1 cellular context compared by ENCODE assay signal in the genomic region with DNA sequence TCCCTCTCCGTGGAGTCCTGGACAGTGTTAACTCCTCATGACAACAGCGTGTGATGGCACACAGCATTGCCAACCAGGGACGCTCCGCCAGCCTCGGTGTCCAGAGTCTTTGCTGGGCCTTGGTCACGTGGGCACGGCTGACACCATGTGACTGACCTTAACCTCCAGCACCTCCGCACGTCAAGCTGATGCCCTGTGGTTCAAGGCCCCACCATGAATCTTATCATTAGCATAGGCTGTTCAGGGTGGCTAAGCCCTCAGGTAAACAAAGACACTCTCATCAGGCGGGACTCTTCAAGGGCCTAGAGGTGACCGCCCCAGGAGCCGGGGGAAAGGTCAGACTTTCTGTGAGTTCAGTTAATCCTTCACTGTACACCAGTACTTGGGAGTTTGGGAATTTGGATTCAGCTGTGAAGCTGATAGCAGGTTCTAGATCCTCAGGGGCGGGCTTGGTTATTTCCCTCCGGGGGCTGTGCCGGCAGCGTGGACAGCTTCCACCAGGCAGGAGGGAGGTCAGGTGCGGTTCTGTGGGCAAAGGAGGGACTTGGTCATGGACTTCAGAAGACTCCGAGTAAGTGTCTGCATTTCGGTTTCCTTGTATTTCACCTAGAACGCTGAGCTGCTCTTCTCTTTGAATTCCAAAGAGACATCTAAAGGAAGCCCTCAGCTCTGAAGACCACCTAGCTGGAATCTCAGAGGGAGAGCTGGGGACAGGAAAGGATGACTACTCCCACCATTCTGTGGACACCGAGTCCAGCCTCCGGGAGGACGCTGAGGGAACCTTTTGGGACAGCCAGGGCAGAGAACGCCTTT.
TF ChIP-seq lines count a peak whose summit lies in the region.

No MANE protein-coding gene starts in this region.

TF ChIP-seq in HepG2, 621 proteins besides CTCF, POLR2A, EP300 and RAD21 (continued from another document and continues in another):
- TF ChIP-seq, protein P1, sequence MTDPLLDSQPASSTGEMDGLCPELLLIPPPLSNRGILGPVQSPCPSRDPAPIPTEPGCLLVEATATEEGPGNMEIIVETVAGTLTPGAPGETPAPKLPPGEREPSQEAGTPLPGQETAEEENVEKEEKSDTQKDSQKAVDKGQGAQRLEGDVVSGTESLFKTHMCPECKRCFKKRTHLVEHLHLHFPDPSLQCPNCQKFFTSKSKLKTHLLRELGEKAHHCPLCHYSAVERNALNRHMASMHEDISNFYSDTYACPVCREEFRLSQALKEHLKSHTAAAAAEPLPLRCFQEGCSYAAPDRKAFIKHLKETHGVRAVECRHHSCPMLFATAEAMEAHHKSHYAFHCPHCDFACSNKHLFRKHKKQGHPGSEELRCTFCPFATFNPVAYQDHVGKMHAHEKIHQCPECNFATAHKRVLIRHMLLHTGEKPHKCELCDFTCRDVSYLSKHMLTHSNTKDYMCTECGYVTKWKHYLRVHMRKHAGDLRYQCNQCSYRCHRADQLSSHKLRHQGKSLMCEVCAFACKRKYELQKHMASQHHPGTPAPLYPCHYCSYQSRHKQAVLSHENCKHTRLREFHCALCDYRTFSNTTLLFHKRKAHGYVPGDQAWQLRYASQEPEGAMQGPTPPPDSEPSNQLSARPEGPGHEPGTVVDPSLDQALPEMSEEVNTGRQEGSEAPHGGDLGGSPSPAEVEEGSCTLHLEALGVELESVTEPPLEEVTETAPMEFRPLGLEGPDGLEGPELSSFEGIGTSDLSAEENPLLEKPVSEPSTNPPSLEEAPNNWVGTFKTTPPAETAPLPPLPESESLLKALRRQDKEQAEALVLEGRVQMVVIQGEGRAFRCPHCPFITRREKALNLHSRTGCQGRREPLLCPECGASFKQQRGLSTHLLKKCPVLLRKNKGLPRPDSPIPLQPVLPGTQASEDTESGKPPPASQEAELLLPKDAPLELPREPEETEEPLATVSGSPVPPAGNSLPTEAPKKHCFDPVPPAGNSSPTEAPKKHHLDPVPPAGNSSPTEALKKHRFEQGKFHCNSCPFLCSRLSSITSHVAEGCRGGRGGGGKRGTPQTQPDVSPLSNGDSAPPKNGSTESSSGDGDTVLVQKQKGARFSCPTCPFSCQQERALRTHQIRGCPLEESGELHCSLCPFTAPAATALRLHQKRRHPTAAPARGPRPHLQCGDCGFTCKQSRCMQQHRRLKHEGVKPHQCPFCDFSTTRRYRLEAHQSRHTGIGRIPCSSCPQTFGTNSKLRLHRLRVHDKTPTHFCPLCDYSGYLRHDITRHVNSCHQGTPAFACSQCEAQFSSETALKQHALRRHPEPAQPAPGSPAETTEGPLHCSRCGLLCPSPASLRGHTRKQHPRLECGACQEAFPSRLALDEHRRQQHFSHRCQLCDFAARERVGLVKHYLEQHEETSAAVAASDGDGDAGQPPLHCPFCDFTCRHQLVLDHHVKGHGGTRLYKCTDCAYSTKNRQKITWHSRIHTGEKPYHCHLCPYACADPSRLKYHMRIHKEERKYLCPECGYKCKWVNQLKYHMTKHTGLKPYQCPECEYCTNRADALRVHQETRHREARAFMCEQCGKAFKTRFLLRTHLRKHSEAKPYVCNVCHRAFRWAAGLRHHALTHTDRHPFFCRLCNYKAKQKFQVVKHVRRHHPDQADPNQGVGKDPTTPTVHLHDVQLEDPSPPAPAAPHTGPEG (CRISPR knock-in tag; IDR thresholded peaks at IDR 0.05) = peak; percentile 89
- peak; percentile 83 for TF ChIP-seq TEAD3 (CRISPR knock-in tag; optimal IDR thresholded peaks at IDR 0.05; ENCODE audit: borderline replicate concordance)
- peak; percentile 94; the same call in 1 of the 2 replicates for TF ChIP-seq ZNF383 (CRISPR knock-in tag; IDR thresholded peaks at IDR 0.05; ENCODE audit: borderline replicate concordance)
- TF ChIP-seq KAT2B (IDR thresholded peaks at IDR 0.05; ENCODE audit: borderline replicate concordance, low read depth, low read length) = no peak
- TF ChIP-seq, protein P2, sequence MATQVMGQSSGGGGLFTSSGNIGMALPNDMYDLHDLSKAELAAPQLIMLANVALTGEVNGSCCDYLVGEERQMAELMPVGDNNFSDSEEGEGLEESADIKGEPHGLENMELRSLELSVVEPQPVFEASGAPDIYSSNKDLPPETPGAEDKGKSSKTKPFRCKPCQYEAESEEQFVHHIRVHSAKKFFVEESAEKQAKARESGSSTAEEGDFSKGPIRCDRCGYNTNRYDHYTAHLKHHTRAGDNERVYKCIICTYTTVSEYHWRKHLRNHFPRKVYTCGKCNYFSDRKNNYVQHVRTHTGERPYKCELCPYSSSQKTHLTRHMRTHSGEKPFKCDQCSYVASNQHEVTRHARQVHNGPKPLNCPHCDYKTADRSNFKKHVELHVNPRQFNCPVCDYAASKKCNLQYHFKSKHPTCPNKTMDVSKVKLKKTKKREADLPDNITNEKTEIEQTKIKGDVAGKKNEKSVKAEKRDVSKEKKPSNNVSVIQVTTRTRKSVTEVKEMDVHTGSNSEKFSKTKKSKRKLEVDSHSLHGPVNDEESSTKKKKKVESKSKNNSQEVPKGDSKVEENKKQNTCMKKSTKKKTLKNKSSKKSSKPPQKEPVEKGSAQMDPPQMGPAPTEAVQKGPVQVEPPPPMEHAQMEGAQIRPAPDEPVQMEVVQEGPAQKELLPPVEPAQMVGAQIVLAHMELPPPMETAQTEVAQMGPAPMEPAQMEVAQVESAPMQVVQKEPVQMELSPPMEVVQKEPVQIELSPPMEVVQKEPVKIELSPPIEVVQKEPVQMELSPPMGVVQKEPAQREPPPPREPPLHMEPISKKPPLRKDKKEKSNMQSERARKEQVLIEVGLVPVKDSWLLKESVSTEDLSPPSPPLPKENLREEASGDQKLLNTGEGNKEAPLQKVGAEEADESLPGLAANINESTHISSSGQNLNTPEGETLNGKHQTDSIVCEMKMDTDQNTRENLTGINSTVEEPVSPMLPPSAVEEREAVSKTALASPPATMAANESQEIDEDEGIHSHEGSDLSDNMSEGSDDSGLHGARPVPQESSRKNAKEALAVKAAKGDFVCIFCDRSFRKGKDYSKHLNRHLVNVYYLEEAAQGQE (IDR thresholded peaks at IDR 0.05; ENCODE audit: borderline replicate concordance in 1 of 2, low read depth in 1 of 2, low read length in 2 of 2) = peak in 1 of 2 experiments; percentile 83; a peak in 2 of 4 replicates
- TF ChIP-seq RFX1 (IDR thresholded peaks at IDR 0.05) = no peak; the same call in 1 of the 2 replicates
- TF ChIP-seq, protein P3, sequence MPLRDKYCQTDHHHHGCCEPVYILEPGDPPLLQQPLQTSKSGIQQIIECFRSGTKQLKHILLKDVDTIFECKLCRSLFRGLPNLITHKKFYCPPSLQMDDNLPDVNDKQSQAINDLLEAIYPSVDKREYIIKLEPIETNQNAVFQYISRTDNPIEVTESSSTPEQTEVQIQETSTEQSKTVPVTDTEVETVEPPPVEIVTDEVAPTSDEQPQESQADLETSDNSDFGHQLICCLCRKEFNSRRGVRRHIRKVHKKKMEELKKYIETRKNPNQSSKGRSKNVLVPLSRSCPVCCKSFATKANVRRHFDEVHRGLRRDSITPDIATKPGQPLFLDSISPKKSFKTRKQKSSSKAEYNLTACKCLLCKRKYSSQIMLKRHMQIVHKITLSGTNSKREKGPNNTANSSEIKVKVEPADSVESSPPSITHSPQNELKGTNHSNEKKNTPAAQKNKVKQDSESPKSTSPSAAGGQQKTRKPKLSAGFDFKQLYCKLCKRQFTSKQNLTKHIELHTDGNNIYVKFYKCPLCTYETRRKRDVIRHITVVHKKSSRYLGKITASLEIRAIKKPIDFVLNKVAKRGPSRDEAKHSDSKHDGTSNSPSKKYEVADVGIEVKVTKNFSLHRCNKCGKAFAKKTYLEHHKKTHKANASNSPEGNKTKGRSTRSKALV (CRISPR knock-in tag; IDR thresholded peaks at IDR 0.05) = no peak; the same call in 1 of the 2 replicates
- 0 out of 2 replicates have a peak, but pooled peaks have one; percentile 10 for TF ChIP-seq ZC3H13 (CRISPR knock-in tag; IDR thresholded peaks at IDR 0.05)
- TF ChIP-seq IRX3 (CRISPR knock-in tag; IDR thresholded peaks at IDR 0.05; ENCODE audit: borderline replicate concordance, low read depth) = peak; percentile 99
- peak; percentile 32; the same call in 1 of the 2 replicates for TF ChIP-seq ZNF235 (CRISPR knock-in tag; IDR thresholded peaks at IDR 0.05; ENCODE audit: borderline replicate concordance)
- TF ChIP-seq, protein P4, sequence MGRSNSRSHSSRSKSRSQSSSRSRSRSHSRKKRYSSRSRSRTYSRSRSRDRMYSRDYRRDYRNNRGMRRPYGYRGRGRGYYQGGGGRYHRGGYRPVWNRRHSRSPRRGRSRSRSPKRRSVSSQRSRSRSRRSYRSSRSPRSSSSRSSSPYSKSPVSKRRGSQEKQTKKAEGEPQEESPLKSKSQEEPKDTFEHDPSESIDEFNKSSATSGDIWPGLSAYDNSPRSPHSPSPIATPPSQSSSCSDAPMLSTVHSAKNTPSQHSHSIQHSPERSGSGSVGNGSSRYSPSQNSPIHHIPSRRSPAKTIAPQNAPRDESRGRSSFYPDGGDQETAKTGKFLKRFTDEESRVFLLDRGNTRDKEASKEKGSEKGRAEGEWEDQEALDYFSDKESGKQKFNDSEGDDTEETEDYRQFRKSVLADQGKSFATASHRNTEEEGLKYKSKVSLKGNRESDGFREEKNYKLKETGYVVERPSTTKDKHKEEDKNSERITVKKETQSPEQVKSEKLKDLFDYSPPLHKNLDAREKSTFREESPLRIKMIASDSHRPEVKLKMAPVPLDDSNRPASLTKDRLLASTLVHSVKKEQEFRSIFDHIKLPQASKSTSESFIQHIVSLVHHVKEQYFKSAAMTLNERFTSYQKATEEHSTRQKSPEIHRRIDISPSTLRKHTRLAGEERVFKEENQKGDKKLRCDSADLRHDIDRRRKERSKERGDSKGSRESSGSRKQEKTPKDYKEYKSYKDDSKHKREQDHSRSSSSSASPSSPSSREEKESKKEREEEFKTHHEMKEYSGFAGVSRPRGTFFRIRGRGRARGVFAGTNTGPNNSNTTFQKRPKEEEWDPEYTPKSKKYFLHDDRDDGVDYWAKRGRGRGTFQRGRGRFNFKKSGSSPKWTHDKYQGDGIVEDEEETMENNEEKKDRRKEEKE (IDR thresholded peaks at IDR 0.05) = no peak
- TF ChIP-seq SP4 (CRISPR knock-in tag; IDR thresholded peaks at IDR 0.05) = peak; percentile 92
- TF ChIP-seq MATR3 (CRISPR knock-in tag; IDR thresholded peaks at IDR 0.05) = no peak
- peak; percentile 68; the same call in 1 of the 2 replicates for TF ChIP-seq ZNF121 (CRISPR knock-in tag; IDR thresholded peaks at IDR 0.05)
- no peak; the same call in 1 of the 2 replicates for TF ChIP-seq SATB2 (CRISPR knock-in tag; IDR thresholded peaks at IDR 0.05)
- peak; percentile 88 for TF ChIP-seq KDM2A (CRISPR knock-in tag; IDR thresholded peaks at IDR 0.05; ENCODE audit: borderline replicate concordance, low read depth)
- no peak for TF ChIP-seq NBN (conservative IDR thresholded peaks at IDR 0.05)
- TF ChIP-seq IKZF1 (IDR thresholded peaks at IDR 0.05) = no peak
- peak; percentile 92 for TF ChIP-seq FOXC1 (CRISPR knock-in tag; IDR thresholded peaks at IDR 0.05; ENCODE audit: borderline replicate concordance)
- TF ChIP-seq MTA3 (CRISPR knock-in tag; IDR thresholded peaks at IDR 0.05) = no peak
- no peak for TF ChIP-seq HNRNPK (IDR thresholded peaks at IDR 0.05; ENCODE audit: low read depth, low read length, poor library complexity, severe bottlenecking)
- no peak for TF ChIP-seq CBX2 (IDR thresholded peaks at IDR 0.05; ENCODE audit: low read depth, low read length)
- TF ChIP-seq CBX2 (CRISPR knock-in tag; IDR thresholded peaks at IDR 0.05; ENCODE audit: low read depth) = peak; percentile 82; the same call in 1 of the 2 replicates
- TF ChIP-seq, protein P5, sequence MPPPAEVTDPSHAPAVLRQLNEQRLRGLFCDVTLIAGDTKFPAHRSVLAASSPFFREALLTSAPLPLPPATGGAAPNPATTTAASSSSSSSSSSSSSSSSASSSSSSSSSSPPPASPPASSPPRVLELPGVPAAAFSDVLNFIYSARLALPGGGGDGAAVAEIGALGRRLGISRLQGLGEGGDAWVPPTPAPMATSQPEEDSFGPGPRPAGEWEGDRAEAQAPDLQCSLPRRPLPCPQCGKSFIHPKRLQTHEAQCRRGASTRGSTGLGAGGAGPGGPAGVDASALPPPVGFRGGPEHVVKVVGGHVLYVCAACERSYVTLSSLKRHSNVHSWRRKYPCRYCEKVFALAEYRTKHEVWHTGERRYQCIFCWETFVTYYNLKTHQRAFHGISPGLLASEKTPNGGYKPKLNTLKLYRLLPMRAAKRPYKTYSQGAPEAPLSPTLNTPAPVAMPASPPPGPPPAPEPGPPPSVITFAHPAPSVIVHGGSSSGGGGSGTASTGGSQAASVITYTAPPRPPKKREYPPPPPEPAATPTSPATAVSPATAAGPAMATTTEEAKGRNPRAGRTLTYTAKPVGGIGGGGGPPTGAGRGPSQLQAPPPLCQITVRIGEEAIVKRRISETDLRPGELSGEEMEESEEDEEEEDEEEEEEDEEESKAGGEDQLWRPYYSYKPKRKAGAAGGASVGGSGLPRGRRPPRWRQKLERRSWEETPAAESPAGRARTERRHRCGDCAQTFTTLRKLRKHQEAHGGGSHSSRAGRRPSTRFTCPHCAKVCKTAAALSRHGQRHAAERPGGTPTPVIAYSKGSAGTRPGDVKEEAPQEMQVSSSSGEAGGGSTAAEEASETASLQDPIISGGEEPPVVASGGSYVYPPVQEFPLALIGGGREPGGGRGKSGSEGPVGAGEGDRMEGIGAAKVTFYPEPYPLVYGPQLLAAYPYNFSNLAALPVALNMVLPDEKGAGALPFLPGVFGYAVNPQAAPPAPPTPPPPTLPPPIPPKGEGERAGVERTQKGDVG (CRISPR knock-in tag; IDR thresholded peaks at IDR 0.05; ENCODE audit: borderline replicate concordance) = peak; percentile 100
- TF ChIP-seq ZNF343 (CRISPR knock-in tag; IDR thresholded peaks at IDR 0.05) = peak; percentile 98
- peak; percentile 94 for TF ChIP-seq ETV6 (CRISPR knock-in tag; conservative IDR thresholded peaks at IDR 0.05)
- TF ChIP-seq, protein P6, sequence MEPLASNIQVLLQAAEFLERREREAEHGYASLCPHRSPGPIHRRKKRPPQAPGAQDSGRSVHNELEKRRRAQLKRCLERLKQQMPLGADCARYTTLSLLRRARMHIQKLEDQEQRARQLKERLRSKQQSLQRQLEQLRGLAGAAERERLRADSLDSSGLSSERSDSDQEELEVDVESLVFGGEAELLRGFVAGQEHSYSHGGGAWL (CRISPR knock-in tag; IDR thresholded peaks at IDR 0.05) = peak; percentile 71; the same call in 1 of the 2 replicates
- no peak; the same call in 1 of the 2 replicates for TF ChIP-seq PRMT3 (CRISPR knock-in tag; IDR thresholded peaks at IDR 0.05; ENCODE audit: borderline replicate concordance, low read depth)
- peak; percentile 93 for TF ChIP-seq SMAD1 (CRISPR knock-in tag; IDR thresholded peaks at IDR 0.05; ENCODE audit: borderline replicate concordance, low read depth)
- no peak for TF ChIP-seq ZFP36L2 (CRISPR knock-in tag; IDR thresholded peaks at IDR 0.05)
- TF ChIP-seq, protein P7, sequence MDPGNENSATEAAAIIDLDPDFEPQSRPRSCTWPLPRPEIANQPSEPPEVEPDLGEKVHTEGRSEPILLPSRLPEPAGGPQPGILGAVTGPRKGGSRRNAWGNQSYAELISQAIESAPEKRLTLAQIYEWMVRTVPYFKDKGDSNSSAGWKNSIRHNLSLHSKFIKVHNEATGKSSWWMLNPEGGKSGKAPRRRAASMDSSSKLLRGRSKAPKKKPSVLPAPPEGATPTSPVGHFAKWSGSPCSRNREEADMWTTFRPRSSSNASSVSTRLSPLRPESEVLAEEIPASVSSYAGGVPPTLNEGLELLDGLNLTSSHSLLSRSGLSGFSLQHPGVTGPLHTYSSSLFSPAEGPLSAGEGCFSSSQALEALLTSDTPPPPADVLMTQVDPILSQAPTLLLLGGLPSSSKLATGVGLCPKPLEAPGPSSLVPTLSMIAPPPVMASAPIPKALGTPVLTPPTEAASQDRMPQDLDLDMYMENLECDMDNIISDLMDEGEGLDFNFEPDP (CRISPR knock-in tag; conservative IDR thresholded peaks at IDR 0.05) = 0 out of 2 replicates have a peak, but pooled peaks have one; percentile 91
- peak; percentile 99 for TF ChIP-seq TCF7 (IDR thresholded peaks at IDR 0.05; ENCODE audit: low read depth)
- TF ChIP-seq SRSF1 (optimal IDR thresholded peaks at IDR 0.05; ENCODE audit: low read depth, low read length) = no peak
- TF ChIP-seq PTBP1 (IDR thresholded peaks at IDR 0.05; ENCODE audit: low read depth, low read length, poor library complexity, severe bottlenecking) = no peak
- TF ChIP-seq SOX6 (IDR thresholded peaks at IDR 0.05) = no peak
- peak; percentile 99 for TF ChIP-seq SOX6 (CRISPR knock-in tag; IDR thresholded peaks at IDR 0.05)
- peak; percentile 98 for TF ChIP-seq TBX3 (IDR thresholded peaks at IDR 0.05; ENCODE audit: borderline replicate concordance)
